Comparison of ENCODE assay signal across 1 cellular context in genomic region chr11:45339754-45340519, GRCh38.
TF ChIP-seq lines count a peak whose summit lies in the region.

No MANE protein-coding gene starts in this region.

TF ChIP-seq in GM12878, 131 proteins besides CTCF, POLR2A, EP300 and RAD21 (continued from another document):
- TF ChIP-seq TCF12 (IDR thresholded peaks at IDR 0.05; ENCODE audit: low read depth, low read length), result 0 out of 2 replicates have a peak, but pooled peaks have one; percentile 3
- 0 out of 2 replicates have a peak, but pooled peaks have one; percentile 53 for TF ChIP-seq WRNIP1 (IDR thresholded peaks at IDR 0.05; ENCODE audit: borderline replicate concordance, low read depth, low read length)
- no peak for TF ChIP-seq SRF (IDR thresholded peaks at IDR 0.05; ENCODE audit: low read depth in 2 of 2, low read length in 2 of 2)
- TF ChIP-seq MEF2B (IDR thresholded peaks at IDR 0.05; ENCODE audit: partially characterized antibody, poor library complexity, severe bottlenecking), result peak; percentile 47
TF ChIP-seq in GM12878: peak in this region for 24.
